1 cellular context compared by ENCODE assay signal in genomic region chr6:166999145-166999844, GRCh38.
A peak's percentile ranks its signal among the peaks of the same experiment; 100 is the strongest.
TF ChIP-seq lines count a peak whose summit lies in the region.

TSS of gene CEP43 (plus strand) at chr6:166999397. CDS start at chr6:166999413, 16 bp downstream.

TF ChIP-seq in GM12878, 131 proteins besides CTCF, POLR2A, EP300 and RAD21 (continued from another document):
- TF ChIP-seq ATF2 (IDR thresholded peaks at IDR 0.05; ENCODE audit: low read length) = no peak
- TF ChIP-seq CEBPZ (IDR thresholded peaks at IDR 0.05; ENCODE audit: low read depth, low read length) = no peak
- TF ChIP-seq LARP7 (IDR thresholded peaks at IDR 0.05) = peak; percentile 96
- no peak for TF ChIP-seq REST (IDR thresholded peaks at IDR 0.05; ENCODE audit: low read depth, low read length)
- no peak for TF ChIP-seq ASH2L (IDR thresholded peaks at IDR 0.05; ENCODE audit: borderline replicate concordance, low read depth)
- 0 out of 2 replicates have a peak, but pooled peaks have one; percentile 15 for TF ChIP-seq NRF1 (conservative IDR thresholded peaks at IDR 0.05; ENCODE audit: low read depth, low read length)
- TF ChIP-seq ZNF207 (IDR thresholded peaks at IDR 0.05; ENCODE audit: borderline replicate concordance) = 0 out of 2 replicates have a peak, but pooled peaks have one; percentile 55
- TF ChIP-seq MAX (IDR thresholded peaks at IDR 0.05; ENCODE audit: low read depth, low read length) = no peak
- peak; percentile 84; the same call in 1 of the 2 replicates for TF ChIP-seq GATAD2B (conservative IDR thresholded peaks at IDR 0.05; ENCODE audit: low read depth)
- no peak for TF ChIP-seq CEBPB (IDR thresholded peaks at IDR 0.05; ENCODE audit: borderline replicate concordance in 1 of 2, low read depth in 2 of 2, low read length in 2 of 2)
- no peak for TF ChIP-seq PAX8 (IDR thresholded peaks at IDR 0.05)
- TF ChIP-seq NR2F1 (conservative IDR thresholded peaks at IDR 0.05) = peak; percentile 77
- peak; percentile 82 for TF ChIP-seq MXI1 (IDR thresholded peaks at IDR 0.05; ENCODE audit: low read depth, low read length)
- no peak for TF ChIP-seq CHD1 (IDR thresholded peaks at IDR 0.05; ENCODE audit: low read depth, low read length)
- TF ChIP-seq RUNX3 (IDR thresholded peaks at IDR 0.05; ENCODE audit: low read length) = peak; percentile 50; the same call in 1 of the 2 replicates
- TF ChIP-seq NFXL1 (IDR thresholded peaks at IDR 0.05; ENCODE audit: borderline replicate concordance) = no peak
- peak; percentile 11 to 93; a peak in 1 of 3 replicates for TF ChIP-seq EGR1 (IDR thresholded peaks at IDR 0.05; ENCODE audit: borderline replicate concordance in 1 of 2, low read depth in 2 of 2, low read length in 2 of 2)
- TF ChIP-seq RFX5 (IDR thresholded peaks at IDR 0.05; ENCODE audit: low read depth, low read length) = no peak
- TF ChIP-seq NR2C2 (IDR thresholded peaks at IDR 0.05; ENCODE audit: borderline replicate concordance, control insufficient read depth, insufficient read length, low read depth) = no peak
- TF ChIP-seq CREB1 (IDR thresholded peaks at IDR 0.05; ENCODE audit: low read depth) = peak; percentile 70
- no peak for TF ChIP-seq SREBF1 (IDR thresholded peaks at IDR 0.05; ENCODE audit: low read length)
- no peak for TF ChIP-seq USF1 (IDR thresholded peaks at IDR 0.05; ENCODE audit: borderline replicate concordance, extremely low read length, insufficient read depth, low read depth, low read length)
- no peak for TF ChIP-seq RCOR1 (conservative IDR thresholded peaks at IDR 0.05; ENCODE audit: low read depth, low read length)
- TF ChIP-seq SRF (IDR thresholded peaks at IDR 0.05; ENCODE audit: low read depth in 2 of 2, low read length in 2 of 2) = peak in 1 of 2 experiments; percentile 52; a peak in 1 of 4 replicates
- TF ChIP-seq SREBF2 (IDR thresholded peaks at IDR 0.05; ENCODE audit: low read length) = no peak
- no peak for TF ChIP-seq BCLAF1 (IDR thresholded peaks at IDR 0.05)
- peak; percentile 81; the same call in 1 of the 2 replicates for TF ChIP-seq SMARCA5 (IDR thresholded peaks at IDR 0.05)
- TF ChIP-seq RELA (IDR thresholded peaks at IDR 0.05; ENCODE audit: borderline replicate concordance, partially characterized antibody) = peak; percentile 51
- no peak for TF ChIP-seq PKNOX1 (IDR thresholded peaks at IDR 0.05)
- TF ChIP-seq MTA2 (IDR thresholded peaks at IDR 0.05; ENCODE audit: low read depth) = no peak
- TF ChIP-seq ZNF687 (IDR thresholded peaks at IDR 0.05) = 0 out of 2 replicates have a peak, but pooled peaks have one; percentile 13
- TF ChIP-seq TAF1 (IDR thresholded peaks at IDR 0.05; ENCODE audit: borderline replicate concordance, low read depth, low read length) = peak; percentile 54; the same call in 1 of the 2 replicates
- no peak for TF ChIP-seq JUND (IDR thresholded peaks at IDR 0.05; ENCODE audit: low read depth, low read length)
- peak; percentile 37; the same call in 1 of the 2 replicates for TF ChIP-seq STAT1 (conservative IDR thresholded peaks at IDR 0.05)
- no peak for TF ChIP-seq EED (IDR thresholded peaks at IDR 0.05; ENCODE audit: low read depth)
- TF ChIP-seq DPF2 (IDR thresholded peaks at IDR 0.05) = peak; percentile 69
- peak; percentile 87; the same call in 1 of the 2 replicates for TF ChIP-seq SIN3A (IDR thresholded peaks at IDR 0.05; ENCODE audit: low read depth, low read length)
- 0 out of 2 replicates have a peak, but pooled peaks have one; percentile 25 for TF ChIP-seq IRF3 (IDR thresholded peaks at IDR 0.05)
- TF ChIP-seq CREM (IDR thresholded peaks at IDR 0.05; ENCODE audit: low read depth) = peak; percentile 36; the same call in 1 of the 2 replicates
- no peak for TF ChIP-seq FOS (IDR thresholded peaks at IDR 0.05; ENCODE audit: borderline replicate concordance, extremely low read depth, insufficient read length)
- TF ChIP-seq YY1 (IDR thresholded peaks at IDR 0.05; ENCODE audit: low read depth, low read length) = peak; percentile 97
- TF ChIP-seq IKZF1 (conservative IDR thresholded peaks at IDR 0.05) = peak; percentile 73
- no peak for TF ChIP-seq SPI1 (IDR thresholded peaks at IDR 0.05; ENCODE audit: borderline replicate concordance, insufficient read depth, low read depth, low read length)
- TF ChIP-seq SIX5 (IDR thresholded peaks at IDR 0.05; ENCODE audit: low read depth, low read length, severe bottlenecking) = peak; percentile 13
- no peak for TF ChIP-seq NBN (IDR thresholded peaks at IDR 0.05)
